9 cellular contexts compared by ENCODE assay signal in the genomic region with DNA sequence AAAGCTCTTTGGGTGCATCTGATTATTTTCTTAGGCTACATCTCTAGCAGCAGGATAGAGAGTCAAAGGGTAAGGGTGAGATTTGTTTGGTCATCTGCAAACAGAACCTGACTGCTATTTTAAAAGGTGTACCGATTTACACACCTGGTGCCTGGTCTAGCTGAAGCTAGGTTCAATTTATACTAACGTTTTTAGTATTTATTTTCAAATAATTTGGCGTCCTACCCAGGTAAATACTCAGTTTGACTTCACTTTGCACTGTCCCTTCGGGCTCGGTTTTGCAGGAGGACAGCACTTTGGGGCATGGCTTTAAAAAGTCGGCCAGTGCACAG. TPM values are rescaled to one million over a fixed set of nuclear protein-coding genes. Genes with fewer than 3 reads are reported as not detected.
DNase-seq lines count a peak whose midpoint lies in the region; ATAC-seq, FAIRE-seq and TF ChIP-seq lines count a peak whose summit lies in the region.
"Had no signal": no experiment of that assay in that cellular context is flagged by ENCODE, and none has a peak within 500 bp of the region (broad histone marks: within the 10 kb centered on the region; RNA-seq: fewer than 3 reads in every experiment).

No MANE protein-coding gene starts in this region.

- H3K9me3 Mint-ChIP-seq in T-helper 1 cell treated with Interleukin-12 subunit alpha and Interleukin-12 subunit beta and Interleukin-4 antibody, amounts not matched to agents 30 μg/mL and 1 μg/mL, for 36 hours: no peaks in the 10 kb centered on the region
- H3K9me3 Mint-ChIP-seq in activated T-helper 1 cell treated with anti-CD3 and anti-CD28 coated beads, Interleukin-12 subunit alpha, Interleukin-12 subunit beta, Interleukin-2, Interleukin-4 antibody, amounts not matched to agents 30 ng/mL and 10 ng/mL and 1 ng/mL, durations not matched to agents 14 hours and 24 hours and 36 hours: no peaks in the 10 kb centered on the region

- H3K27me3 Mint-ChIP-seq in T-helper 1 cell treated with Interleukin-12 subunit alpha and Interleukin-12 subunit beta and Interleukin-4 antibody, amounts not matched to agents 30 μg/mL and 1 μg/mL, for 36 hours (ENCODE audit: low read depth): no peaks in the 10 kb centered on the region
- peaks cover 1% of the 10 kb centered on the region for H3K27me3 Mint-ChIP-seq in activated T-helper 1 cell treated with anti-CD3 and anti-CD28 coated beads, Interleukin-12 subunit alpha, Interleukin-12 subunit beta, Interleukin-2, Interleukin-4 antibody, amounts not matched to agents 30 ng/mL and 10 ng/mL and 1 ng/mL, durations not matched to agents 14 hours and 24 hours and 36 hours (ENCODE audit: insufficient read depth)

- peak overlapping the region; percentile 93 for H3K4me2 ChIP-seq in keratinocyte (ENCODE audit: control insufficient read depth, extremely low read depth, insufficient read depth, low read depth, low read length)

- peaks cover 26% of the 10 kb centered on the region for H3K4me1 ChIP-seq in keratinocyte (ENCODE audit: control insufficient read depth, extremely low read depth, insufficient read depth, low read length)
- peaks cover 20% of the 10 kb centered on the region for H3K4me1 ChIP-seq in suprapubic skin

- intact Hi-C loops in activated T-helper 1 cell treated with anti-CD3 and anti-CD28 coated beads, Interleukin-12 subunit alpha, Interleukin-12 subunit beta, Interleukin-2, Interleukin-4 antibody, amounts not matched to agents 30 ng/mL and 10 ng/mL and 1 ng/mL, durations not matched to agents 14 hours and 24 hours and 36 hours (cut with micrococcal nuclease): loop anchor here (2.0 to 10.0 kb wide), 6 partner anchors 128 to 865 kb away; a partner anchor contains a TSS

- H3K27me3 ChIP-seq in keratinocyte (ENCODE audit: control insufficient read depth, extremely low read depth, insufficient read depth, low read length): no peaks in the 10 kb centered on the region
- H3K27me3 ChIP-seq in suprapubic skin: no peaks in the 10 kb centered on the region

- H3K79me2 ChIP-seq in keratinocyte (ENCODE audit: control insufficient read depth, insufficient read depth, low read length): peaks cover 40% of the 10 kb centered on the region

- TF ChIP-seq POLR2A in suprapubic skin (IDR thresholded peaks at IDR 0.05): no peak

- TF ChIP-seq CTCF in keratinocyte (optimal IDR thresholded peaks at IDR 0.05 in 1 of 3, IDR thresholded peaks at IDR 0.05 in 1 of 3, conservative IDR thresholded peaks at IDR 0.05 in 1 of 3; ENCODE audit: extremely low read depth in 1 of 3, insufficient read depth in 2 of 3, low read length in 3 of 3) (no peak), suprapubic skin (IDR thresholded peaks at IDR 0.05) (no peak)

- H3K36me3 ChIP-seq in keratinocyte (ENCODE audit: control insufficient read depth in 2 of 2, extremely low read depth in 1 of 2, insufficient read depth in 2 of 2, low read length in 2 of 2) (peaks cover under 1 to 1% of the 10 kb centered on the region in 2 experiments), suprapubic skin (peaks cover 3% of the 10 kb centered on the region)

- H3K9me3 ChIP-seq in keratinocyte (ENCODE audit: control insufficient read depth, low read depth, low read length) (no peaks in the 10 kb centered on the region), suprapubic skin (no peaks in the 10 kb centered on the region)

- H3K27ac ChIP-seq in keratinocyte (ENCODE audit: control insufficient read depth, insufficient read depth, low read length): peak overlapping the region; percentile 99
- peak overlapping the region; percentile 98 for H3K27ac ChIP-seq in suprapubic skin

- H3K27ac Mint-ChIP-seq in T-helper 1 cell treated with Interleukin-12 subunit alpha and Interleukin-12 subunit beta and Interleukin-4 antibody, amounts not matched to agents 30 μg/mL and 1 μg/mL, for 36 hours: peak overlapping the region; percentile 99
- peak overlapping the region; percentile 99 for H3K27ac Mint-ChIP-seq in activated T-helper 1 cell treated with anti-CD3 and anti-CD28 coated beads, Interleukin-12 subunit alpha, Interleukin-12 subunit beta, Interleukin-2, Interleukin-4 antibody, amounts not matched to agents 30 ng/mL and 10 ng/mL and 1 ng/mL, durations not matched to agents 14 hours and 24 hours and 36 hours

- H3K36me3 Mint-ChIP-seq in T-helper 1 cell treated with Interleukin-12 subunit alpha and Interleukin-12 subunit beta and Interleukin-4 antibody, amounts not matched to agents 30 μg/mL and 1 μg/mL, for 36 hours (ENCODE audit: low read depth): peaks cover 20% of the 10 kb centered on the region
- H3K36me3 Mint-ChIP-seq in activated T-helper 1 cell treated with anti-CD3 and anti-CD28 coated beads, Interleukin-12 subunit alpha, Interleukin-12 subunit beta, Interleukin-2, Interleukin-4 antibody, amounts not matched to agents 30 ng/mL and 10 ng/mL and 1 ng/mL, durations not matched to agents 14 hours and 24 hours and 36 hours (ENCODE audit: low read depth): peaks cover 21% of the 10 kb centered on the region

- H3K4me3 ChIP-seq in keratinocyte (ENCODE audit: control insufficient read depth in 2 of 3, extremely low read depth in 1 of 3, insufficient read depth in 2 of 3, low read depth in 1 of 3, low read length in 3 of 3) (peak overlapping the region; percentile 81 to 92 (median 90)), suprapubic skin (peak overlapping the region; percentile 79)

- TF ChIP-seq EP300 in suprapubic skin (IDR thresholded peaks at IDR 0.05): no peak

- H3K4me1 Mint-ChIP-seq in T-helper 1 cell treated with Interleukin-12 subunit alpha and Interleukin-12 subunit beta and Interleukin-4 antibody, amounts not matched to agents 30 μg/mL and 1 μg/mL, for 36 hours (ENCODE audit: low read depth): peaks cover 28% of the 10 kb centered on the region
- H3K4me1 Mint-ChIP-seq in activated T-helper 1 cell treated with anti-CD3 and anti-CD28 coated beads, Interleukin-12 subunit alpha, Interleukin-12 subunit beta, Interleukin-2, Interleukin-4 antibody, amounts not matched to agents 30 ng/mL and 10 ng/mL and 1 ng/mL, durations not matched to agents 14 hours and 24 hours and 36 hours (ENCODE audit: low read depth): peaks cover 40% of the 10 kb centered on the region

- H3K4me3 Mint-ChIP-seq in T-helper 1 cell treated with Interleukin-12 subunit alpha and Interleukin-12 subunit beta and Interleukin-4 antibody, amounts not matched to agents 30 μg/mL and 1 μg/mL, for 36 hours: peak overlapping the region; percentile 95
- peak overlapping the region; percentile 95 for H3K4me3 Mint-ChIP-seq in activated T-helper 1 cell treated with anti-CD3 and anti-CD28 coated beads, Interleukin-12 subunit alpha, Interleukin-12 subunit beta, Interleukin-2, Interleukin-4 antibody, amounts not matched to agents 30 ng/mL and 10 ng/mL and 1 ng/mL, durations not matched to agents 14 hours and 24 hours and 36 hours

- H4K20me1 ChIP-seq in keratinocyte (ENCODE audit: control insufficient read depth, extremely low read depth, insufficient read depth, low read length): no peaks in the 10 kb centered on the region

- H3K9ac ChIP-seq in keratinocyte (ENCODE audit: control insufficient read depth, extremely low read depth, insufficient read depth, low read length): peak overlapping the region; percentile 99

- dilution Hi-C loops in keratinocyte (cut with MboI; ENCODE audit: extremely low pct_ligation_motif_present, low sequenced_read_pairs): no loop called here

- no peaks in the 10 kb centered on the region for H3K9me1 ChIP-seq in keratinocyte (ENCODE audit: control insufficient read depth, extremely low read depth, insufficient read depth, low read length)

- DNase-seq in T-helper 1 cell (no peak), keratinocyte (ENCODE audit: low read depth, low spot score) (no peak), suprapubic skin (ENCODE audit: low spot score in 2 of 2) (no peak), GM19240 (ENCODE audit: insufficient read length, low spot score) (no peak)
- DNase-seq in activated T-helper 1 cell treated with anti-CD3 and anti-CD28 coated beads, Interleukin-12 subunit alpha, Interleukin-12 subunit beta, Interleukin-2, Interleukin-4 antibody, amounts not matched to agents 30 ng/mL and 10 ng/mL and 1 ng/mL, durations not matched to agents 14 hours and 24 hours and 36 hours (ENCODE audit: low spot score): no peak

- ATAC-seq in GM21576 (IDR thresholded peaks at IDR 0.05; ENCODE audit: unreplicated experiment) (no peak), HG02571 (IDR thresholded peaks at IDR 0.05; ENCODE audit: unreplicated experiment) (no peak)

- FAIRE-seq in keratinocyte (lab: Jason Lieb, UNC): no peak
- FAIRE-seq: D721Med had no signal

- WGBS in suprapubic skin: 2% methylated on average over 6 of the region's 6 CpGs

- H2AFZ ChIP-seq in keratinocyte (ENCODE audit: control insufficient read depth, low read length): peak overlapping the region; percentile 99

RNA-seq across cellular contexts. Expression of a gene that starts 0.7 kb away (rescaled TPM):
- 16.5 and 17.3 TPM in 2 replicates for total RNA-seq in activated T-helper 1 cell treated with anti-CD3 and anti-CD28 coated beads, Interleukin-12 subunit alpha, Interleukin-12 subunit beta, Interleukin-2, Interleukin-4 antibody, amounts not matched to agents 30 ng/mL and 10 ng/mL and 1 ng/mL, durations not matched to agents 14 hours and 24 hours and 36 hours
- 15.8 to 37.7 TPM (median 36.9 TPM) in 3 replicates for polyA plus RNA-seq in keratinocyte
- 3.0 TPM for polyA plus RNA-seq in keratinocyte (2011; ENCODE audit: low read depth)
- polyA plus RNA-seq in keratinocyte (2011; cell fraction: cytosol; rRNA removed): 26.7 and 27.6 TPM in 2 replicates
- polyA plus RNA-seq in keratinocyte (2011; cell fraction: nucleus; rRNA removed): 7.2 TPM in 2 replicates
- 21.7 and 43.0 TPM in 2 replicates for polyA plus RNA-seq in keratinocyte (2012; ENCODE audit: low replicate concordance)
- polyA minus RNA-seq in keratinocyte: 8.2 to 22.4 TPM (median 14.1 TPM) in 3 replicates
- polyA minus RNA-seq in keratinocyte (2011; cell fraction: cytosol; rRNA and poly(A)+ RNA removed): 16.7 TPM
- polyA minus RNA-seq in keratinocyte (2011; cell fraction: nucleus; rRNA and poly(A)+ RNA removed): 2.7 and 4.7 TPM in 2 replicates
- total RNA-seq in suprapubic skin: 10 to 100 TPM; 22.9 to 53.3 (median 31.6) TPM

RNA-seq across cellular contexts. Expression of a gene that starts 0.7 kb away (rescaled TPM):
- 44.7 and 48.3 TPM in 2 replicates for total RNA-seq in activated T-helper 1 cell treated with anti-CD3 and anti-CD28 coated beads, Interleukin-12 subunit alpha, Interleukin-12 subunit beta, Interleukin-2, Interleukin-4 antibody, amounts not matched to agents 30 ng/mL and 10 ng/mL and 1 ng/mL, durations not matched to agents 14 hours and 24 hours and 36 hours
- polyA plus RNA-seq in keratinocyte: 4.2 to 14.2 TPM (median 12.1 TPM) in 3 replicates
- 1.1 TPM for polyA plus RNA-seq in keratinocyte (2011; ENCODE audit: low read depth)
- polyA plus RNA-seq in keratinocyte (2011; cell fraction: cytosol; rRNA removed): 4.6 and 6.3 TPM in 2 replicates
- polyA plus RNA-seq in keratinocyte (2011; cell fraction: nucleus; rRNA removed): 9.9 and 11.3 TPM in 2 replicates
- 0.85 and 10.7 TPM in 2 replicates for polyA plus RNA-seq in keratinocyte (2012; ENCODE audit: low replicate concordance)
- polyA minus RNA-seq in keratinocyte: 6.8 to 16.5 TPM (median 16.3 TPM) in 3 replicates
- polyA minus RNA-seq in keratinocyte (2011; cell fraction: cytosol; rRNA and poly(A)+ RNA removed): 5.9 TPM
- polyA minus RNA-seq in keratinocyte (2011; cell fraction: nucleus; rRNA and poly(A)+ RNA removed): 5.5 and 8.8 TPM in 2 replicates
- 10 to 100 TPM in 1 of 4 donors, 1 to 10 TPM in 3; 3.5 to 12.2 (median 7.7) TPM for total RNA-seq in suprapubic skin
